In genomic region chr11:16788141-16789060, GRCh38 we compare ENCODE assay signal across 1 cellular context.
TF ChIP-seq lines count a peak whose summit lies in the region.

No MANE protein-coding gene starts in this region.

TF ChIP-seq in K562, 482 proteins besides CTCF, POLR2A, EP300 and RAD21 (continued from another document):
- TF ChIP-seq CTCFL (IDR thresholded peaks at IDR 0.05; ENCODE audit: borderline replicate concordance, insufficient read depth, low read depth, low read length, poor library complexity, severe bottlenecking) (peak; percentile 78), STAG1 (CRISPR knock-in tag; IDR thresholded peaks at IDR 0.05; ENCODE audit: borderline replicate concordance) (peak; percentile 66; the same call in 1 of the 2 replicates), SMC3 (conservative IDR thresholded peaks at IDR 0.05; ENCODE audit: insufficient read depth, low read depth, low read length) (peak; percentile 76), ZNF583 (CRISPR knock-in tag; IDR thresholded peaks at IDR 0.05) (no peak), KLF16 (IDR thresholded peaks at IDR 0.05) (peak; percentile 47; the same call in 1 of the 2 replicates), FOSL1 (tag; conservative IDR thresholded peaks at IDR 0.05) (peak; percentile 18; the same call in 1 of the 2 replicates)
- TF ChIP-seq, protein P1, sequence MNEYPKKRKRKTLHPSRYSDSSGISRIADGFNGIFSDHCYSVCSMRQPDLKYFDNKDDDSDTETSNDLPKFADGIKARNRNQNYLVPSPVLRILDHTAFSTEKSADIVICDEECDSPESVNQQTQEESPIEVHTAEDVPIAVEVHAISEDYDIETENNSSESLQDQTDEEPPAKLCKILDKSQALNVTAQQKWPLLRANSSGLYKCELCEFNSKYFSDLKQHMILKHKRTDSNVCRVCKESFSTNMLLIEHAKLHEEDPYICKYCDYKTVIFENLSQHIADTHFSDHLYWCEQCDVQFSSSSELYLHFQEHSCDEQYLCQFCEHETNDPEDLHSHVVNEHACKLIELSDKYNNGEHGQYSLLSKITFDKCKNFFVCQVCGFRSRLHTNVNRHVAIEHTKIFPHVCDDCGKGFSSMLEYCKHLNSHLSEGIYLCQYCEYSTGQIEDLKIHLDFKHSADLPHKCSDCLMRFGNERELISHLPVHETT (CRISPR knock-in tag; conservative IDR thresholded peaks at IDR 0.05 in 1 of 2, IDR thresholded peaks at IDR 0.05 in 1 of 2): no peak
- TF ChIP-seq, protein P2, sequence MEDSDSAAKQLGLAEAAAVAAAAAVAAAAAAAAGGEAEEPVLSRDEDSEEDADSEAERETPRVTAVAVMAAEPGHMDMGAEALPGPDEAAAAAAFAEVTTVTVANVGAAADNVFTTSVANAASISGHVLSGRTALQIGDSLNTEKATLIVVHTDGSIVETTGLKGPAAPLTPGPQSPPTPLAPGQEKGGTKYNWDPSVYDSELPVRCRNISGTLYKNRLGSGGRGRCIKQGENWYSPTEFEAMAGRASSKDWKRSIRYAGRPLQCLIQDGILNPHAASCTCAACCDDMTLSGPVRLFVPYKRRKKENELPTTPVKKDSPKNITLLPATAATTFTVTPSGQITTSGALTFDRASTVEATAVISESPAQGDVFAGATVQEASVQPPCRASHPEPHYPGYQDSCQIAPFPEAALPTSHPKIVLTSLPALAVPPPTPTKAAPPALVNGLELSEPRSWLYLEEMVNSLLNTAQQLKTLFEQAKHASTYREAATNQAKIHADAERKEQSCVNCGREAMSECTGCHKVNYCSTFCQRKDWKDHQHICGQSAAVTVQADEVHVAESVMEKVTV (CRISPR knock-in tag; IDR thresholded peaks at IDR 0.05): 0 out of 2 replicates have a peak, but pooled peaks have one; percentile 17
